In the genomic region with DNA sequence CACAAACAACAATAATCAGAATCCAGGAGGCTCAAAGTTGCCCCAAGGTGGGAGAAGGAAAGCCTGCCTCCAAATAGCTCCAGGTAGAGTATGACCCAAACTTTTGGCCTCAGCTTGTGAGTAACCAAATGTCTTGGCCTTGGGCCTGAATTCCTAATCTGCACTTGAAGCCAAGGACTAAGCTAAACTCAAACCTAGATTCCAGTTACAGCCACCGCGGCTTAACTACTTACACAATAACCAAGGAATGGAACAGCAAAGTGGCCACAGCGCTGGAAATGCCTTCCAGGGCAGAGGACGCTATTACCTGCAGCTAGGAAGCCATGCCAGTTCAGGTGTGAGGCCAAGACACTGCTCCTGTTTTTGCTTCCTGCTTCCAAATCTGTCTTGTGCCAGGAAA, we compare ENCODE assay signal across 1 cellular context.
TF ChIP-seq lines count a peak whose summit lies in the region.

No MANE protein-coding gene starts in this region.

TF ChIP-seq in IMR-90, 13 proteins besides CTCF, POLR2A, EP300 and RAD21:
- TF ChIP-seq RCOR1 (IDR thresholded peaks at IDR 0.05; ENCODE audit: insufficient replicate concordance, low read length) (no peak), BHLHE40 (IDR thresholded peaks at IDR 0.05; ENCODE audit: low read depth, low read length) (no peak), MAFK (IDR thresholded peaks at IDR 0.05; ENCODE audit: low read depth, low read length) (no peak), MXI1 (IDR thresholded peaks at IDR 0.05; ENCODE audit: borderline replicate concordance, low read depth, low read length) (no peak), NFE2L2 (IDR thresholded peaks at IDR 0.05; ENCODE audit: low read depth, low read length) (no peak), FOS (IDR thresholded peaks at IDR 0.05; ENCODE audit: low read depth, low read length) (no peak), CHD1 (IDR thresholded peaks at IDR 0.05; ENCODE audit: low read depth, low read length) (no peak), MAZ (IDR thresholded peaks at IDR 0.05; ENCODE audit: borderline replicate concordance, low read depth, low read length) (no peak), SMC3 (IDR thresholded peaks at IDR 0.05; ENCODE audit: low read depth, low read length) (no peak), RFX5 (IDR thresholded peaks at IDR 0.05; ENCODE audit: low read depth, low read length) (no peak), CEBPB (IDR thresholded peaks at IDR 0.05; ENCODE audit: low read depth, low read length) (no peak)
- TF ChIP-seq, protein P1, sequence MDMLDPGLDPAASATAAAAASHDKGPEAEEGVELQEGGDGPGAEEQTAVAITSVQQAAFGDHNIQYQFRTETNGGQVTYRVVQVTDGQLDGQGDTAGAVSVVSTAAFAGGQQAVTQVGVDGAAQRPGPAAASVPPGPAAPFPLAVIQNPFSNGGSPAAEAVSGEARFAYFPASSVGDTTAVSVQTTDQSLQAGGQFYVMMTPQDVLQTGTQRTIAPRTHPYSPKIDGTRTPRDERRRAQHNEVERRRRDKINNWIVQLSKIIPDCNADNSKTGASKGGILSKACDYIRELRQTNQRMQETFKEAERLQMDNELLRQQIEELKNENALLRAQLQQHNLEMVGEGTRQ (IDR thresholded peaks at IDR 0.05; ENCODE audit: low read depth, low read length), result no peak
- TF ChIP-seq, protein P2, sequence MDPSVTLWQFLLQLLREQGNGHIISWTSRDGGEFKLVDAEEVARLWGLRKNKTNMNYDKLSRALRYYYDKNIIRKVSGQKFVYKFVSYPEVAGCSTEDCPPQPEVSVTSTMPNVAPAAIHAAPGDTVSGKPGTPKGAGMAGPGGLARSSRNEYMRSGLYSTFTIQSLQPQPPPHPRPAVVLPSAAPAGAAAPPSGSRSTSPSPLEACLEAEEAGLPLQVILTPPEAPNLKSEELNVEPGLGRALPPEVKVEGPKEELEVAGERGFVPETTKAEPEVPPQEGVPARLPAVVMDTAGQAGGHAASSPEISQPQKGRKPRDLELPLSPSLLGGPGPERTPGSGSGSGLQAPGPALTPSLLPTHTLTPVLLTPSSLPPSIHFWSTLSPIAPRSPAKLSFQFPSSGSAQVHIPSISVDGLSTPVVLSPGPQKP (IDR thresholded peaks at IDR 0.05; ENCODE audit: borderline replicate concordance, low read depth, low read length), result no peak
